Comparison of ENCODE assay signal across 8 cellular contexts in genomic region chr17:39927101-39927927, GRCh38. TPM values are rescaled to one million over a fixed set of nuclear protein-coding genes. Genes with fewer than 3 reads are reported as not detected.
DNase-seq lines count a peak whose midpoint lies in the region; ATAC-seq and TF ChIP-seq lines count a peak whose summit lies in the region.

Gene LRRC3C (plus strand): TSS chr17:39927732. CDS start chr17:39941524, 13,792 bp downstream.
Gene ORMDL3 (minus strand): TSS chr17:39927601. CDS start chr17:39924203, 3,398 bp downstream.

- peak within 1 kb of the TSS; percentile 100 for H2AFZ ChIP-seq in trophoblast cell (ENCODE audit: insufficient read depth, low read length, poor library complexity)

- H2BK5ac ChIP-seq in trophoblast cell (ENCODE audit: low read depth, low read length, poor library complexity): no peak within 1 kb of the TSS

- H3K23ac ChIP-seq in trophoblast cell (ENCODE audit: low read length): no peak within 1 kb of the TSS

- 0 to 1% (median 1%) methylated on average over 70 to 72 of the region's 72 CpGs for WGBS in adipose tissue, 3 donors
- WGBS in trophoblast cell (ENCODE audit: extremely low coverage, insufficient coverage, insufficient read length): no CpG with 5 or more reads among the region's 72 CpGs
- WGBS in transverse colon (ENCODE audit: low coverage in 1 of 2), 2 donors: 1% methylated on average over 51 of the region's 72 CpGs; no CpG with 5 or more reads in 1 of the 2 donors

- H3K4me1 ChIP-seq in trophoblast cell (ENCODE audit: control insufficient read depth in 1 of 2, insufficient read depth in 2 of 2, low read length in 2 of 2) (peaks cover 25 to 26% of the 10 kb centered on the region in 2 experiments), transverse colon (peaks cover 20 to 35% (median 28%) of the 10 kb centered on the region in 4 donors)

- H3K36me3 ChIP-seq in trophoblast cell (ENCODE audit: control insufficient read depth in 1 of 2, insufficient read depth in 2 of 2, low read length in 2 of 2) (peaks cover 17% of the 10 kb centered on the region in 2 experiments), transverse colon (peaks cover 0 to 15% (median 3%) of the 10 kb centered on the region in 4 donors)

- peak within 1 kb of the TSS; percentile 71 for H3K27ac ChIP-seq in adipose tissue (ENCODE audit: low read depth, low read length)
- no peak within 1 kb of the TSS for H3K27ac ChIP-seq in trophoblast cell (ENCODE audit: low read depth, low read length)
- H3K27ac ChIP-seq in transverse colon: peak within 1 kb of the TSS; percentile 87 to 96 (median 90)

- H3K79me2 ChIP-seq in trophoblast cell (ENCODE audit: control insufficient read depth, insufficient read depth, low read length, poor library complexity): peaks cover 7% of the 10 kb centered on the region

- H3K14ac ChIP-seq in trophoblast cell (ENCODE audit: low read length): peak within 1 kb of the TSS; percentile 67

- H3K27me3 ChIP-seq in trophoblast cell (ENCODE audit: insufficient read depth, low read length) (no peaks in the 10 kb centered on the region), transverse colon (no peaks in the 10 kb centered on the region)

- H3K4me2 ChIP-seq in trophoblast cell (ENCODE audit: low read length): peak within 1 kb of the TSS; percentile 92

- no peak for TF ChIP-seq CTCF in transverse colon (IDR thresholded peaks at IDR 0.05)

- no peak within 1 kb of the TSS for H2BK12ac ChIP-seq in trophoblast cell (ENCODE audit: low read length)

- peaks cover 2% of the 10 kb centered on the region for H3K9me3 ChIP-seq in trophoblast cell (ENCODE audit: insufficient read depth, low read depth, low read length)
- H3K9me3 ChIP-seq in transverse colon: no peaks in the 10 kb centered on the region

- peak within 1 kb of the TSS; percentile 20 for H2BK120ac ChIP-seq in trophoblast cell (ENCODE audit: insufficient read depth, low read length, poor library complexity)

- no peak for TF ChIP-seq EP300 in transverse colon (IDR thresholded peaks at IDR 0.05; ENCODE audit: low read depth)

- H4K91ac ChIP-seq in trophoblast cell (ENCODE audit: low read depth, low read length): peak within 1 kb of the TSS; percentile 72

- H2AK5ac ChIP-seq in trophoblast cell (ENCODE audit: low read length): peak within 1 kb of the TSS; percentile 75

- H3K9ac ChIP-seq in trophoblast cell (ENCODE audit: low read length): peak within 1 kb of the TSS; percentile 57

- H4K8ac ChIP-seq in trophoblast cell (ENCODE audit: low read depth, low read length): peak within 1 kb of the TSS; percentile 97

- ATAC-seq in HG02759 (IDR thresholded peaks at IDR 0.05; ENCODE audit: unreplicated experiment): peak; percentile 86

- peaks cover 8% of the 10 kb centered on the region for H3K79me1 ChIP-seq in trophoblast cell (ENCODE audit: low read length)

- peak within 1 kb of the TSS; percentile 73 for H3K18ac ChIP-seq in trophoblast cell (ENCODE audit: low read length)

- in situ Hi-C loops in transverse colon (cut with MboI; ENCODE audit: low pct_ligation_motif_present in 1 of 4, low pct_unique_long_range_greater_than_20kb in 1 of 4, low sequenced_read_pairs in 3 of 4): no loop called here

- TF ChIP-seq POLR2A in GM10847 (IDR thresholded peaks at IDR 0.05; ENCODE audit: extremely low read depth, insufficient read length): peak; percentile 39
- TF ChIP-seq POLR2A in transverse colon (IDR thresholded peaks at IDR 0.05): peak; percentile 85

- peak within 1 kb of the TSS; percentile 84 for H3K4me3 ChIP-seq in trophoblast cell (ENCODE audit: low read depth, low read length)
- H3K4me3 ChIP-seq in transverse colon: peak within 1 kb of the TSS; percentile 63 to 91 (median 78)

- H4K12ac ChIP-seq in trophoblast cell (ENCODE audit: low read depth, low read length): peak within 1 kb of the TSS; percentile 86

- H3K4ac ChIP-seq in trophoblast cell (ENCODE audit: low read depth, low read length): peak within 1 kb of the TSS; percentile 91

- peak; percentile 91 for DNase-seq in NCI-H1436 (lab: John Stamatoyannopoulos, UW)
- DNase-seq in SW480 (ENCODE audit: low spot score): peak; percentile 91
- DNase-seq in cardiac septum (ENCODE audit: low spot score): peak; percentile 98
- DNase-seq in trophoblast cell: peak; percentile 90 to 92
- DNase-seq in transverse colon: peak; percentile 96

- intact Hi-C loops in cardiac septum (cut with DNase I): loop anchor here (1.0 to 2.0 kb wide), 2 partner anchors 25 to 53 kb away; partner anchors contain the start of gene PSMD3
- intact Hi-C loops in transverse colon (cut with DNase I; ENCODE audit: low total_unique reads): no loop called here

RNA-seq across cellular contexts. Expression of gene LRRC3C, which starts in this region (rescaled TPM):
- polyA plus RNA-seq in adipose tissue: not detected
- total RNA-seq in cardiac septum (not detected), transverse colon (not detected)
- polyA plus RNA-seq in trophoblast cell (2013): not detected in 2 replicates

RNA-seq across cellular contexts. Expression of gene ORMDL3, which starts in this region (rescaled TPM):
- polyA plus RNA-seq in adipose tissue: 100 to 1,000 TPM in 2 of 3 donors, 10 to 100 TPM in 1; 60.2 to 215 (median 188) TPM
- 104 TPM for total RNA-seq in cardiac septum
- 85.4 and 86.5 TPM in 2 replicates for polyA plus RNA-seq in trophoblast cell (2013)
- total RNA-seq in transverse colon: 10 to 100 TPM; 47.4 to 78.9 (median 56.7) TPM
